In the genomic region with DNA sequence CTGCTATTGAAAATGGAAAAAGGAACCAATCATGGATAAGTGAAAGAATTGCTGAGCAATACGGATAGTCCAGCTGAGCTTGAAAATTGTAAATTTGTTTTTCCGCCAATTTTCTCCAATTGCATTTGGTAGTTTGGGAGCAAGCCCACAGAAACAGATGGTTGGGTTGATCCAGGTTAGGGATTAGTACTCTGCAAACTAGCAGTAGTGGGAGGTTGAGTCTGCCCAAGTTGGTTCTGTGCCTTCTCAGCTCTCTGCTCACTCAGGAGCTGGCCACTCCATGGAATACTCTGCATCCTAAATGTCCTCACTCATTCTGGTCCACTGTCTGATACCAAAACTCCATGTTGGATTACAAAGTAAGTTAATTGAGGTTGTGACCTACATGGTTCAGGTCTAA, we compare ENCODE assay signal across 23 cellular contexts.
DNase-seq lines count a peak whose midpoint lies in the region; ATAC-seq, FAIRE-seq and TF ChIP-seq lines count a peak whose summit lies in the region.
"Had no signal": no experiment of that assay in that cellular context is flagged by ENCODE, and none has a peak within 500 bp of the region (broad histone marks: within the 10 kb centered on the region; RNA-seq: fewer than 3 reads in every experiment).

No MANE protein-coding gene starts in this region.

- H3K4me2 ChIP-seq in neural progenitor cell (no peak overlapping the region), HepG2 (ENCODE audit: low read depth, low read length) (no peak overlapping the region)
- H3K4me2 ChIP-seq: BLaER1 treated with 17β-estradiol and CSF1 and Interleukin-3, amounts not matched to agents 10 nM and 100 nM had no signal

- H4K20me1 ChIP-seq in neural progenitor cell (ENCODE audit: low read depth) (no peaks in the 10 kb centered on the region), HepG2 (ENCODE audit: insufficient read depth, low read length) (no peaks in the 10 kb centered on the region)
- H4K20me1 ChIP-seq: BLaER1 treated with 17β-estradiol and CSF1 and Interleukin-3, amounts not matched to agents 10 nM and 100 nM had no signal

- H3K9me3 Mint-ChIP-seq in neural progenitor cell: peaks cover 15% of the 10 kb centered on the region
- no peaks in the 10 kb centered on the region for H3K9me3 Mint-ChIP-seq in activated CD4-positive, alpha-beta memory T cell treated with anti-CD3 and anti-CD28 coated beads for 36 hours
- H3K9me3 Mint-ChIP-seq: CD4-positive, alpha-beta T cell had no signal

- H2AFZ ChIP-seq in neural progenitor cell (replicated peaks) (no peak overlapping the region), HepG2 (ENCODE audit: low read length) (no peak overlapping the region)
- H2AFZ ChIP-seq: GM23248 had no signal

- ATAC-seq in HepG2: no peak

- no peak for FAIRE-seq in HepG2 (lab: Jason Lieb, UNC)
- FAIRE-seq: A204.1, GM12892, H1 had no signal

- CTCF ChIA-PET in HEK293 (lab: Yijun Ruan, JAX): no interaction called here
- CTCF ChIA-PET in HepG2 (lab: Yijun Ruan, JAX; ENCODE audit: low intra/inter-chr PET ratio, low total read pairs): no interaction called here
- CTCF ChIA-PET in activated CD4-positive, alpha-beta memory T cell treated with anti-CD3 and anti-CD28 coated beads for 36 hours (lab: Charles Lee): no interaction called here

- peaks cover 2% of the 10 kb centered on the region for H3K27me3 Mint-ChIP-seq in neural progenitor cell (ENCODE audit: insufficient read depth, low read depth)
- H3K27me3 Mint-ChIP-seq in activated CD4-positive, alpha-beta memory T cell treated with anti-CD3 and anti-CD28 coated beads for 36 hours: peaks cover 5% of the 10 kb centered on the region
- H3K27me3 Mint-ChIP-seq: CD4-positive, alpha-beta T cell had no signal

- H3K4me3 ChIP-seq in HEK293 (ENCODE audit: low read depth, low read length) (no peak overlapping the region), neural progenitor cell (no peak overlapping the region), HepG2 (replicated peaks in 1 of 3; ENCODE audit: insufficient read depth in 1 of 3, low read depth in 2 of 3, low read length in 3 of 3) (no peak overlapping the region)
- H3K4me3 ChIP-seq: BLaER1 treated with 17β-estradiol and CSF1 and Interleukin-3, amounts not matched to agents 10 nM and 100 nM; GM23248 had no signal

- H3K36me3 ChIP-seq in HEK293 (ENCODE audit: control insufficient read depth in 2 of 2, insufficient read depth in 1 of 2, low read length in 2 of 2): no peaks in the 10 kb centered on the region
- H3K36me3 ChIP-seq in neural progenitor cell: no peaks in the 10 kb centered on the region
- no peaks in the 10 kb centered on the region for H3K36me3 ChIP-seq in HepG2 (replicated peaks in 1 of 2; ENCODE audit: control insufficient read depth in 1 of 2, insufficient read depth in 2 of 2, low read length in 2 of 2)
- H3K36me3 ChIP-seq: BE2C; BLaER1 treated with 17β-estradiol and CSF1 and Interleukin-3, amounts not matched to agents 10 nM and 100 nM had no signal

- H3K27ac ChIP-seq in HEK293 (ENCODE audit: extremely low read depth, low read depth, low read length) (no peak overlapping the region), neural progenitor cell (no peak overlapping the region), HepG2 (ENCODE audit: extremely low read length, insufficient read depth, low read length) (no peak overlapping the region)
- H3K27ac ChIP-seq: 22Rv1; BLaER1 treated with 17β-estradiol and CSF1 and Interleukin-3, amounts not matched to agents 10 nM and 100 nM; GM23248 had no signal

- H3F3A ChIP-seq in neural progenitor cell (ENCODE audit: low read depth): no peaks in the 10 kb centered on the region

- no TSS peak for BruUV-seq in HepG2 (replicated peaks; lab: Mats Ljungman, UMichigan)

- no peaks in the 10 kb centered on the region for H3K79me2 ChIP-seq in neural progenitor cell (ENCODE audit: low read depth)
- no peaks in the 10 kb centered on the region for H3K79me2 ChIP-seq in HepG2 (ENCODE audit: insufficient read depth, low read length)

- WGBS in HepG2 (ENCODE audit: low lambda C conversion rate): 64% methylated on average over 2 of the region's 2 CpGs

- H3K4me1 ChIP-seq in HEK293 (ENCODE audit: control insufficient read depth, insufficient read depth, low read length): peaks cover 4% of the 10 kb centered on the region; the same call in 1 of the 2 replicates
- H3K4me1 ChIP-seq in neural progenitor cell: peaks cover 8% of the 10 kb centered on the region
- no peaks in the 10 kb centered on the region for H3K4me1 ChIP-seq in HepG2 (ENCODE audit: insufficient read depth, low read length)

- in situ Hi-C loops in HepG2 (cut with HindIII; ENCODE audit: extremely low pct_ligation_motif_present, low pct_unique_long_range_greater_than_20kb): no loop called here

- H3K9ac ChIP-seq in neural progenitor cell: no peak overlapping the region
- no peak overlapping the region for H3K9ac ChIP-seq in HepG2 (ENCODE audit: insufficient read depth, low read depth, low read length)
- H3K9ac ChIP-seq: BLaER1 treated with 17β-estradiol and CSF1 and Interleukin-3, amounts not matched to agents 10 nM and 100 nM; GM23248 had no signal

- DNase-seq in DMS 273 (lab: John Stamatoyannopoulos, UW; ENCODE audit: unreplicated experiment) (peak; percentile 14), DMS 273 treated with DMSO at 0.1 percent for 48 hours (lab: John Stamatoyannopoulos, UW) (no peak), cerebellar cortex (ENCODE audit: low spot score) (peak; percentile 94), neural progenitor cell (ENCODE audit: low spot score) (no peak), amygdala (lab: John Stamatoyannopoulos, UW) (no peak), HepG2 (ENCODE audit: low spot score) (no peak)
- no peak for DNase-seq in activated CD4-positive, alpha-beta memory T cell treated with anti-CD3 and anti-CD28 coated beads for 36 hours
- DNase-seq: BE2C; Calu3; CD4-positive, alpha-beta T cell; COR-L47; DMS79; EL; GM23248; H7; HCEC 1CT had no signal

- peaks cover 3% of the 10 kb centered on the region for H3K36me3 Mint-ChIP-seq in neural progenitor cell
- no peaks in the 10 kb centered on the region for H3K36me3 Mint-ChIP-seq in activated CD4-positive, alpha-beta memory T cell treated with anti-CD3 and anti-CD28 coated beads for 36 hours
- H3K36me3 Mint-ChIP-seq: CD14-positive monocyte had no signal

- no peak overlapping the region for H3K4me3 Mint-ChIP-seq in neural progenitor cell
- no peak overlapping the region for H3K4me3 Mint-ChIP-seq in activated CD4-positive, alpha-beta memory T cell treated with anti-CD3 and anti-CD28 coated beads for 36 hours
- H3K4me3 Mint-ChIP-seq: CD14-positive monocyte; CD4-positive, alpha-beta T cell had no signal

- no peaks in the 10 kb centered on the region for H3K9me3 ChIP-seq in HEK293 (ENCODE audit: control insufficient read depth, insufficient read depth, low read depth, low read length)
- no peaks in the 10 kb centered on the region for H3K9me3 ChIP-seq in neural progenitor cell (ENCODE audit: low read depth)
- H3K9me3 ChIP-seq in HepG2 (ENCODE audit: low read length): no peaks in the 10 kb centered on the region
- H3K9me3 ChIP-seq: BE2C had no signal

- POLR2A ChIA-PET in HEK293 (lab: Yijun Ruan, JAX): no interaction called here
- POLR2A ChIA-PET in HepG2 (lab: Yijun Ruan, JAX): no interaction called here
- POLR2A ChIA-PET in activated CD4-positive, alpha-beta memory T cell treated with anti-CD3 and anti-CD28 coated beads for 36 hours (lab: Charles Lee): no interaction called here

- intact Hi-C loops in HepG2 (cut with micrococcal nuclease; ENCODE audit: unreplicated experiment): no loop called here
- intact Hi-C loops in activated CD4-positive, alpha-beta memory T cell treated with anti-CD3 and anti-CD28 coated beads for 36 hours (cut with micrococcal nuclease): no loop called here

- H3K4me1 Mint-ChIP-seq in neural progenitor cell: peaks cover 17% of the 10 kb centered on the region
- peaks cover 3% of the 10 kb centered on the region for H3K4me1 Mint-ChIP-seq in activated CD4-positive, alpha-beta memory T cell treated with anti-CD3 and anti-CD28 coated beads for 36 hours (ENCODE audit: low read depth)
- H3K4me1 Mint-ChIP-seq: CD14-positive monocyte had no signal

- no peak for TF ChIP-seq CTCF in HEK293 (tag by site-specific recombination; IDR thresholded peaks at IDR 0.05)
- TF ChIP-seq CTCF in neural progenitor cell (IDR thresholded peaks at IDR 0.05): no peak
- TF ChIP-seq CTCF in HepG2 (CRISPR knock-in tag; IDR thresholded peaks at IDR 0.05): no peak

- no peak for TF ChIP-seq RAD21 in HepG2 (CRISPR knock-in tag; IDR thresholded peaks at IDR 0.05)

- TF ChIP-seq EP300 in HepG2 (IDR thresholded peaks at IDR 0.05; ENCODE audit: low read depth in 2 of 2, low read length in 2 of 2) (no peak), HepG2 (CRISPR knock-in tag; IDR thresholded peaks at IDR 0.05; ENCODE audit: borderline replicate concordance) (no peak)

- H3K27me3 ChIP-seq in neural progenitor cell (no peaks in the 10 kb centered on the region), HepG2 (ENCODE audit: control insufficient read depth in 1 of 2, insufficient read depth in 2 of 2, low read length in 2 of 2) (no peaks in the 10 kb centered on the region)
- H3K27me3 ChIP-seq: BE2C; BLaER1 treated with 17β-estradiol and CSF1 and Interleukin-3, amounts not matched to agents 10 nM and 100 nM had no signal

- H3K27ac Mint-ChIP-seq in neural progenitor cell: peak overlapping the region; percentile 36
- H3K27ac Mint-ChIP-seq in activated CD4-positive, alpha-beta memory T cell treated with anti-CD3 and anti-CD28 coated beads for 36 hours: no peak overlapping the region
- H3K27ac Mint-ChIP-seq: CD14-positive monocyte; CD4-positive, alpha-beta T cell had no signal

- no peak for TF ChIP-seq POLR2A in HepG2 (IDR thresholded peaks at IDR 0.05; ENCODE audit: insufficient read depth in 1 of 2, low read depth in 2 of 2, low read length in 2 of 2)

TF ChIP-seq in HEK293, 187 proteins besides CTCF, POLR2A, EP300 and RAD21:
- TF ChIP-seq ZNF157 (tag by site-specific recombination; IDR thresholded peaks at IDR 0.05) (no peak), ZNF423 (tag by site-specific recombination; IDR thresholded peaks at IDR 0.05) (no peak), ZNF549 (tag by site-specific recombination; IDR thresholded peaks at IDR 0.05) (peak; percentile 68), WT1 (tag by site-specific recombination; IDR thresholded peaks at IDR 0.05) (no peak)

TF ChIP-seq in HepG2, 621 proteins besides CTCF, POLR2A, EP300 and RAD21 (continues in another document):
- TF ChIP-seq ZNF713 (CRISPR knock-in tag; IDR thresholded peaks at IDR 0.05) (no peak), ZBTB7B (CRISPR knock-in tag; IDR thresholded peaks at IDR 0.05) (no peak), ESRRA (CRISPR knock-in tag; IDR thresholded peaks at IDR 0.05; ENCODE audit: low read depth) (no peak), ZNF562 (CRISPR knock-in tag; IDR thresholded peaks at IDR 0.05; ENCODE audit: borderline replicate concordance) (no peak), GATA4 (IDR thresholded peaks at IDR 0.05; ENCODE audit: borderline replicate concordance, low read depth) (no peak), ZNF17 (CRISPR knock-in tag; IDR thresholded peaks at IDR 0.05) (no peak), MIER3 (CRISPR knock-in tag; IDR thresholded peaks at IDR 0.05; ENCODE audit: borderline replicate concordance) (no peak)

Comparison
In these comparisons a context has a peak if more than half of its experiments do, and no peak if none do; other contexts are left out.
1. DNase-seq: peak in DMS 273 (single experiment) and cerebellar cortex (single experiment); none in DMS 273 treated with DMSO at 0.1 percent for 48 hours (single experiment), neural progenitor cell (single experiment), amygdala (0 of 56), HepG2 (single experiment) and activated CD4-positive, alpha-beta memory T cell treated with anti-CD3 and anti-CD28 coated beads for 36 hours (single experiment).